In genomic region chr10:49207113-49207512, GRCh38 we compare ENCODE assay signal across 1 cellular context.
TF ChIP-seq lines count a peak whose summit lies in the region.

No MANE protein-coding gene starts in this region.

TF ChIP-seq in GM12878, 131 proteins besides CTCF, POLR2A, EP300 and RAD21 (continued from another document):
- TF ChIP-seq CUX1 (IDR thresholded peaks at IDR 0.05; ENCODE audit: insufficient replicate concordance, low read depth, low read length) (no peak), ZNF622 (IDR thresholded peaks at IDR 0.05) (no peak), ZSCAN29 (IDR thresholded peaks at IDR 0.05) (no peak)
- TF ChIP-seq, protein P1, sequence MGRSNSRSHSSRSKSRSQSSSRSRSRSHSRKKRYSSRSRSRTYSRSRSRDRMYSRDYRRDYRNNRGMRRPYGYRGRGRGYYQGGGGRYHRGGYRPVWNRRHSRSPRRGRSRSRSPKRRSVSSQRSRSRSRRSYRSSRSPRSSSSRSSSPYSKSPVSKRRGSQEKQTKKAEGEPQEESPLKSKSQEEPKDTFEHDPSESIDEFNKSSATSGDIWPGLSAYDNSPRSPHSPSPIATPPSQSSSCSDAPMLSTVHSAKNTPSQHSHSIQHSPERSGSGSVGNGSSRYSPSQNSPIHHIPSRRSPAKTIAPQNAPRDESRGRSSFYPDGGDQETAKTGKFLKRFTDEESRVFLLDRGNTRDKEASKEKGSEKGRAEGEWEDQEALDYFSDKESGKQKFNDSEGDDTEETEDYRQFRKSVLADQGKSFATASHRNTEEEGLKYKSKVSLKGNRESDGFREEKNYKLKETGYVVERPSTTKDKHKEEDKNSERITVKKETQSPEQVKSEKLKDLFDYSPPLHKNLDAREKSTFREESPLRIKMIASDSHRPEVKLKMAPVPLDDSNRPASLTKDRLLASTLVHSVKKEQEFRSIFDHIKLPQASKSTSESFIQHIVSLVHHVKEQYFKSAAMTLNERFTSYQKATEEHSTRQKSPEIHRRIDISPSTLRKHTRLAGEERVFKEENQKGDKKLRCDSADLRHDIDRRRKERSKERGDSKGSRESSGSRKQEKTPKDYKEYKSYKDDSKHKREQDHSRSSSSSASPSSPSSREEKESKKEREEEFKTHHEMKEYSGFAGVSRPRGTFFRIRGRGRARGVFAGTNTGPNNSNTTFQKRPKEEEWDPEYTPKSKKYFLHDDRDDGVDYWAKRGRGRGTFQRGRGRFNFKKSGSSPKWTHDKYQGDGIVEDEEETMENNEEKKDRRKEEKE (IDR thresholded peaks at IDR 0.05) = no peak
